ENCODE assay signal across 8 cellular contexts in the genomic region with DNA sequence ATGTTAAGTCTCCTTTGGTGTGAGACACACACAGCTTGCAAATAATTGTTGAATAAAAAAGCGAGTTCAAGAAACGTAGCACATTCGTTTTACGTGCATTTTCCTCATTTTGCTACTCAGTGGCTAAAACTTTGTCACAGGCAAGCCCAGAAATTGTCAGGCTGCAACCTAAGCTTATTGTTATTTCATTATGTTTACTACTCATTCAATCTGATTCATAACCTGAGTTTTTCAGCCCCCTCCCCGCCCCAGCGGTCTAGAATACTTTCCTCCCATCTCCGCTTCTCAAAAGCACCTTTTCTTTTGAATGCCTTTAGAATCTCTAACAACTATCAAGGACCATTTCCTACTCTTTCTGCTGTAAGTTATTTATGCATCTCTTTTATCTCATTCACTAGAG. TPM values are rescaled to one million over a fixed set of nuclear protein-coding genes. Genes with fewer than 3 reads are reported as not detected.
DNase-seq lines count a peak whose midpoint lies in the region; ATAC-seq and TF ChIP-seq lines count a peak whose summit lies in the region.

No MANE protein-coding gene starts in this region.

- peaks cover 29% of the 10 kb centered on the region for H3K4me1 Mint-ChIP-seq in dendritic cell treated with granulocyte-macrophage colony-stimulating factor and Interleukin-4, amounts not matched to agents 40 ng/mL and 50 ng/mL, for 4 days (ENCODE audit: low read depth)
- peaks cover 33 to 46% of the 10 kb centered on the region in 2 donors for H3K4me1 Mint-ChIP-seq in natural killer cell treated with Interleukin-12 subunit alpha and Interleukin-12 subunit beta and Interleukin-15 and Interleukin-18, amount 100 ng/mL, for 72 hours (ENCODE audit: low read depth in 2 of 2)

- TF ChIP-seq CTCF in BE2C (IDR thresholded peaks at IDR 0.05; ENCODE audit: low read depth, low read length) (no peak), MM.1S (IDR thresholded peaks at IDR 0.05; ENCODE audit: low read length) (no peak)

- H3F3A ChIP-seq in MM.1S (ENCODE audit: insufficient read depth, low read length): peaks cover 4% of the 10 kb centered on the region; the same call in 1 of the 2 replicates

- no peaks in the 10 kb centered on the region for H3K9me2 ChIP-seq in MM.1S (replicated peaks; ENCODE audit: insufficient read depth, low read length)

- peaks cover 34% of the 10 kb centered on the region for H4K20me1 ChIP-seq in MM.1S (ENCODE audit: insufficient read depth, low read length)

- H3K36me3 Mint-ChIP-seq in dendritic cell treated with granulocyte-macrophage colony-stimulating factor and Interleukin-4, amounts not matched to agents 40 ng/mL and 50 ng/mL, for 4 days (ENCODE audit: low read depth): peaks cover 16% of the 10 kb centered on the region
- peaks cover 18% of the 10 kb centered on the region for H3K36me3 Mint-ChIP-seq in natural killer cell treated with Interleukin-12 subunit alpha and Interleukin-12 subunit beta and Interleukin-15 and Interleukin-18, amount 100 ng/mL, for 72 hours

- peak overlapping the region; percentile 90 for H3K9ac ChIP-seq in MM.1S (ENCODE audit: low read length)

- ATAC-seq in natural killer cell treated with Interleukin-12 subunit alpha and Interleukin-12 subunit beta and Interleukin-15 and Interleukin-18, amount 100 ng/mL, for 72 hours: no peak
- ATAC-seq in HG02870 (IDR thresholded peaks at IDR 0.05; ENCODE audit: unreplicated experiment) (no peak), HG03439 (IDR thresholded peaks at IDR 0.05; ENCODE audit: unreplicated experiment) (no peak), HG03097 (IDR thresholded peaks at IDR 0.05; ENCODE audit: low FRiP score, unreplicated experiment) (no peak)

- no peaks in the 10 kb centered on the region for H3K9me3 ChIP-seq in BE2C
- H3K9me3 ChIP-seq in MM.1S (replicated peaks; ENCODE audit: insufficient read depth, low read length): no peaks in the 10 kb centered on the region

- peaks cover 10% of the 10 kb centered on the region for H3K27me3 Mint-ChIP-seq in dendritic cell treated with granulocyte-macrophage colony-stimulating factor and Interleukin-4, amounts not matched to agents 40 ng/mL and 50 ng/mL, for 4 days
- H3K27me3 Mint-ChIP-seq in natural killer cell treated with Interleukin-12 subunit alpha and Interleukin-12 subunit beta and Interleukin-15 and Interleukin-18, amount 100 ng/mL, for 72 hours: peaks cover 5 to 6% of the 10 kb centered on the region in 2 donors

- H3K4me2 ChIP-seq in MM.1S (ENCODE audit: low read depth, low read length): peak overlapping the region; percentile 86

- no peaks in the 10 kb centered on the region for H3K9me3 Mint-ChIP-seq in dendritic cell treated with granulocyte-macrophage colony-stimulating factor and Interleukin-4, amounts not matched to agents 40 ng/mL and 50 ng/mL, for 4 days
- H3K9me3 Mint-ChIP-seq in natural killer cell treated with Interleukin-12 subunit alpha and Interleukin-12 subunit beta and Interleukin-15 and Interleukin-18, amount 100 ng/mL, for 72 hours: no peaks in the 10 kb centered on the region

- H2AFZ ChIP-seq in MM.1S (ENCODE audit: low read length): no peak overlapping the region

- H3K36me3 ChIP-seq in BE2C (no peaks in the 10 kb centered on the region; the same call in none of the 2 replicates), MM.1S (replicated peaks; ENCODE audit: insufficient read depth, low read length) (no peaks in the 10 kb centered on the region)

- peak overlapping the region; percentile 98 for H3K4me3 Mint-ChIP-seq in dendritic cell treated with granulocyte-macrophage colony-stimulating factor and Interleukin-4, amounts not matched to agents 40 ng/mL and 50 ng/mL, for 4 days
- H3K4me3 Mint-ChIP-seq in natural killer cell treated with Interleukin-12 subunit alpha and Interleukin-12 subunit beta and Interleukin-15 and Interleukin-18, amount 100 ng/mL, for 72 hours: peak overlapping the region; percentile 99

- H3K4me1 ChIP-seq in BE2C (peaks cover 3% of the 10 kb centered on the region; the same call in 1 of the 2 replicates), MM.1S (ENCODE audit: low read length) (peaks cover 21% of the 10 kb centered on the region)

- peaks cover 61% of the 10 kb centered on the region for H3K79me2 ChIP-seq in MM.1S (ENCODE audit: low read length)

- H3K27ac ChIP-seq in MM.1S (ENCODE audit: low read length): no peak overlapping the region

- H3K27ac Mint-ChIP-seq in dendritic cell treated with granulocyte-macrophage colony-stimulating factor and Interleukin-4, amounts not matched to agents 40 ng/mL and 50 ng/mL, for 4 days: peak overlapping the region; percentile 95
- H3K27ac Mint-ChIP-seq in natural killer cell treated with Interleukin-12 subunit alpha and Interleukin-12 subunit beta and Interleukin-15 and Interleukin-18, amount 100 ng/mL, for 72 hours: peak overlapping the region; percentile 90 to 93

- H3K27me3 ChIP-seq in BE2C (no peaks in the 10 kb centered on the region), MM.1S (replicated peaks; ENCODE audit: insufficient read depth, low read length) (no peaks in the 10 kb centered on the region)

- H3K4me3 ChIP-seq in BE2C (ENCODE audit: low read depth, low read length): peak overlapping the region; percentile 87
- H3K4me3 ChIP-seq in MM.1S (ENCODE audit: low read length): peak overlapping the region; percentile 93

- intact Hi-C loops in dendritic cell treated with granulocyte-macrophage colony-stimulating factor and Interleukin-4, amounts not matched to agents 40 ng/mL and 50 ng/mL, for 4 days (cut with micrococcal nuclease): loop anchor here (5.0 kb wide), 1 partner anchor 342 kb away; a partner anchor contains a TSS

- DNase-seq in BE2C (no peak), MM.1S (no peak)
- no peak for DNase-seq in natural killer cell treated with Interleukin-12 subunit alpha and Interleukin-12 subunit beta and Interleukin-15 and Interleukin-18, amount 100 ng/mL, for 72 hours (ENCODE audit: low spot score)
- no peak for DNase-seq in activated effector memory CD4-positive, alpha-beta T cell treated with anti-CD3 and anti-CD28 coated beads, Interleukin-2, amount 50 U/mL, for 16 hours

RNA-seq across cellular contexts. Expression of a gene that starts 1.1 kb away (rescaled TPM):
- polyA plus RNA-seq in BE2C (2012; ENCODE audit: insufficient read depth, insufficient read length, low read depth): 30.4 TPM
- 10 to 100 TPM; 31.1 to 62.6 TPM for total RNA-seq in natural killer cell treated with Interleukin-12 subunit alpha and Interleukin-12 subunit beta and Interleukin-15 and Interleukin-18, amount 100 ng/mL, for 72 hours
